Comparison of ENCODE assay signal across 27 cellular contexts in genomic region chrX:17359500-17359899, GRCh38. TPM values are rescaled to one million over a fixed set of nuclear protein-coding genes. Genes with fewer than 3 reads are reported as not detected.
A peak's percentile ranks its signal among the peaks of the same experiment; 100 is the strongest.
DNase-seq lines count a peak whose midpoint lies in the region; ATAC-seq, FAIRE-seq and TF ChIP-seq lines count a peak whose summit lies in the region.
"Had no signal": no experiment of that assay in that cellular context is flagged by ENCODE, and none has a peak within 500 bp of the region (broad histone marks: within the 10 kb centered on the region; RNA-seq: fewer than 3 reads in every experiment).

No MANE protein-coding gene starts in this region.

- FAIRE-seq in keratinocyte (lab: Jason Lieb, UNC) = peak; percentile 55
- FAIRE-seq: endothelial cell of umbilical vein had no signal

- H3K4me3 ChIP-seq in keratinocyte (ENCODE audit: control insufficient read depth in 2 of 3, extremely low read depth in 1 of 3, insufficient read depth in 2 of 3, low read depth in 1 of 3, low read length in 3 of 3) (no peak overlapping the region), neural progenitor cell (no peak overlapping the region)
- H3K4me3 ChIP-seq: cardiac muscle cell, ovary, thyroid gland had no signal

- H2AFZ ChIP-seq in keratinocyte (ENCODE audit: control insufficient read depth, low read length) (no peak overlapping the region), neural progenitor cell (replicated peaks) (no peak overlapping the region)

- H3K27me3 ChIP-seq in keratinocyte (ENCODE audit: control insufficient read depth, extremely low read depth, insufficient read depth, low read length) (no peaks in the 10 kb centered on the region), neural progenitor cell (no peaks in the 10 kb centered on the region)
- H3K27me3 ChIP-seq: cardiac muscle cell, ovary, thyroid gland had no signal

- intact Hi-C loops in activated CD4-positive, alpha-beta T cell treated with anti-CD3 and anti-CD28 coated beads for 36 hours (cut with DNase I, micrococcal nuclease) = no loop called here

- H3K27ac Mint-ChIP-seq in brain = peak overlapping the region in 3 of 5 experiments; percentile 30 to 68 (median 65)
- H3K27ac Mint-ChIP-seq in neural progenitor cell = no peak overlapping the region
- H3K27ac Mint-ChIP-seq in activated CD4-positive, alpha-beta T cell treated with anti-CD3 and anti-CD28 coated beads for 36 hours = no peak overlapping the region
- H3K27ac Mint-ChIP-seq: activated CD4-positive, alpha-beta T cell treated with anti-CD3 and anti-CD28 coated beads, Interleukin-2, amount 10 ng/mL, durations not matched to agents 24 days and 14 days; activated naive CD8-positive, alpha-beta T cell treated with anti-CD3 and anti-CD28 coated beads, Interleukin-2, amount 50 U/mL, for 24 hours; CD4-positive, alpha-beta T cell; dendritic cell treated with granulocyte-macrophage colony-stimulating factor and Interleukin-4, amounts not matched to agents 40 ng/mL and 50 ng/mL, for 4 days; H9; naive thymus-derived CD4-positive, alpha-beta T cell; stimulated activated effector memory CD8-positive, alpha-beta T cell treated with anti-CD3 and anti-CD28 coated beads, Interleukin-12 subunit alpha, Interleukin-12 subunit beta, amount 100 ng/mL, for 72 hours had no signal

- no peaks in the 10 kb centered on the region for H3K9me1 ChIP-seq in keratinocyte (ENCODE audit: control insufficient read depth, extremely low read depth, insufficient read depth, low read length)

- CTCF ChIA-PET in activated CD4-positive, alpha-beta T cell treated with anti-CD3 and anti-CD28 coated beads for 36 hours (lab: Charles Lee) = interaction anchor here (0.7 kb wide), 1 partner anchor 292 kb away, joined by 3 read pairs; no protein-coding TSS in a partner anchor

- peaks cover 0 to 3% (median 0%) of the 10 kb centered on the region in 5 experiments for H3K9me3 Mint-ChIP-seq in brain
- H3K9me3 Mint-ChIP-seq in neural progenitor cell = no peaks in the 10 kb centered on the region
- H3K9me3 Mint-ChIP-seq in activated CD4-positive, alpha-beta T cell treated with anti-CD3 and anti-CD28 coated beads for 36 hours (ENCODE audit: low read depth) = no peaks in the 10 kb centered on the region
- H3K9me3 Mint-ChIP-seq: activated CD4-positive, alpha-beta T cell treated with anti-CD3 and anti-CD28 coated beads, Interleukin-2, amount 10 ng/mL, durations not matched to agents 24 days and 14 days; activated naive CD8-positive, alpha-beta T cell treated with anti-CD3 and anti-CD28 coated beads, Interleukin-2, amount 50 U/mL, for 24 hours; CD4-positive, alpha-beta T cell; dendritic cell treated with granulocyte-macrophage colony-stimulating factor and Interleukin-4, amounts not matched to agents 40 ng/mL and 50 ng/mL, for 4 days; stimulated activated effector memory CD8-positive, alpha-beta T cell treated with anti-CD3 and anti-CD28 coated beads, Interleukin-12 subunit alpha, Interleukin-12 subunit beta, amount 100 ng/mL, for 72 hours had no signal

- TF ChIP-seq CTCF in brain (conservative IDR thresholded peaks at IDR 0.05) = no peak
- no peak for TF ChIP-seq CTCF in keratinocyte (optimal IDR thresholded peaks at IDR 0.05 in 1 of 3, IDR thresholded peaks at IDR 0.05 in 1 of 3, conservative IDR thresholded peaks at IDR 0.05 in 1 of 3; ENCODE audit: extremely low read depth in 1 of 3, insufficient read depth in 2 of 3, low read length in 3 of 3)
- TF ChIP-seq CTCF in neural progenitor cell (IDR thresholded peaks at IDR 0.05) = no peak

- H3K36me3 Mint-ChIP-seq in brain (no peaks in the 10 kb centered on the region), neural progenitor cell (no peaks in the 10 kb centered on the region)
- H3K36me3 Mint-ChIP-seq in activated CD4-positive, alpha-beta T cell treated with anti-CD3 and anti-CD28 coated beads for 36 hours (ENCODE audit: low read depth) = no peaks in the 10 kb centered on the region
- H3K36me3 Mint-ChIP-seq: naive thymus-derived CD4-positive, alpha-beta T cell; stimulated activated effector memory CD8-positive, alpha-beta T cell treated with anti-CD3 and anti-CD28 coated beads, Interleukin-12 subunit alpha, Interleukin-12 subunit beta, amount 100 ng/mL, for 72 hours had no signal

- H3K79me2 ChIP-seq in keratinocyte (ENCODE audit: control insufficient read depth, insufficient read depth, low read length) (no peaks in the 10 kb centered on the region), neural progenitor cell (ENCODE audit: low read depth) (no peaks in the 10 kb centered on the region)

- H4K20me1 ChIP-seq in keratinocyte (ENCODE audit: control insufficient read depth, extremely low read depth, insufficient read depth, low read length) = no peaks in the 10 kb centered on the region
- no peaks in the 10 kb centered on the region for H4K20me1 ChIP-seq in neural progenitor cell (ENCODE audit: low read depth)

- H3K4me2 ChIP-seq in keratinocyte (ENCODE audit: control insufficient read depth, extremely low read depth, insufficient read depth, low read depth, low read length) (no peak overlapping the region), neural progenitor cell (no peak overlapping the region)

- peaks cover 17% of the 10 kb centered on the region for H3K4me1 Mint-ChIP-seq in brain
- H3K4me1 Mint-ChIP-seq in neural progenitor cell = peaks cover 3% of the 10 kb centered on the region
- H3K4me1 Mint-ChIP-seq in activated CD4-positive, alpha-beta T cell treated with anti-CD3 and anti-CD28 coated beads for 36 hours = peaks cover 5% of the 10 kb centered on the region
- H3K4me1 Mint-ChIP-seq: activated CD4-positive, alpha-beta T cell treated with anti-CD3 and anti-CD28 coated beads, Interleukin-2, amount 10 ng/mL, durations not matched to agents 24 days and 14 days; naive thymus-derived CD4-positive, alpha-beta T cell; stimulated activated effector memory CD8-positive, alpha-beta T cell treated with anti-CD3 and anti-CD28 coated beads, Interleukin-12 subunit alpha, Interleukin-12 subunit beta, amount 100 ng/mL, for 72 hours had no signal

- H3F3A ChIP-seq in neural progenitor cell (ENCODE audit: low read depth) = no peaks in the 10 kb centered on the region

- H3K4me1 ChIP-seq in keratinocyte (ENCODE audit: control insufficient read depth, extremely low read depth, insufficient read depth, low read length) (peaks cover 12% of the 10 kb centered on the region), neural progenitor cell (no peaks in the 10 kb centered on the region)
- H3K4me1 ChIP-seq: thyroid gland had no signal

- H3K27me3 Mint-ChIP-seq in brain (peaks cover 3% of the 10 kb centered on the region), neural progenitor cell (ENCODE audit: insufficient read depth, low read depth) (peaks cover 2% of the 10 kb centered on the region)
- peaks cover 7% of the 10 kb centered on the region for H3K27me3 Mint-ChIP-seq in activated CD4-positive, alpha-beta T cell treated with anti-CD3 and anti-CD28 coated beads for 36 hours
- H3K27me3 Mint-ChIP-seq: activated CD4-positive, alpha-beta T cell treated with anti-CD3 and anti-CD28 coated beads, Interleukin-2, amount 10 ng/mL, durations not matched to agents 24 days and 14 days; CD4-positive, alpha-beta T cell had no signal

- H3K27ac ChIP-seq in keratinocyte (ENCODE audit: control insufficient read depth, insufficient read depth, low read length) (no peak overlapping the region), neural progenitor cell (no peak overlapping the region)
- H3K27ac ChIP-seq: cardiac muscle cell, ovary, thyroid gland had no signal

- H3K9ac ChIP-seq in keratinocyte (ENCODE audit: control insufficient read depth, extremely low read depth, insufficient read depth, low read length) = no peak overlapping the region
- no peak overlapping the region for H3K9ac ChIP-seq in neural progenitor cell

- H3K4me3 Mint-ChIP-seq in brain = peak overlapping the region in 1 of 5 experiments; percentile 42
- H3K4me3 Mint-ChIP-seq in neural progenitor cell = no peak overlapping the region
- no peak overlapping the region for H3K4me3 Mint-ChIP-seq in activated CD4-positive, alpha-beta T cell treated with anti-CD3 and anti-CD28 coated beads for 36 hours
- H3K4me3 Mint-ChIP-seq: activated CD4-positive, alpha-beta T cell treated with anti-CD3 and anti-CD28 coated beads, Interleukin-2, amount 10 ng/mL, durations not matched to agents 24 days and 14 days; activated naive CD8-positive, alpha-beta T cell treated with anti-CD3 and anti-CD28 coated beads, Interleukin-2, amount 50 U/mL, for 24 hours; CD4-positive, alpha-beta T cell; dendritic cell treated with granulocyte-macrophage colony-stimulating factor and Interleukin-4, amounts not matched to agents 40 ng/mL and 50 ng/mL, for 4 days; H9; naive thymus-derived CD4-positive, alpha-beta T cell; stimulated activated effector memory CD8-positive, alpha-beta T cell treated with anti-CD3 and anti-CD28 coated beads, Interleukin-12 subunit alpha, Interleukin-12 subunit beta, amount 100 ng/mL, for 72 hours had no signal

- POLR2A ChIA-PET in activated CD4-positive, alpha-beta T cell treated with anti-CD3 and anti-CD28 coated beads for 36 hours (lab: Charles Lee) = no interaction called here

- DNase-seq in AG20443 (ENCODE audit: low spot score) (peak; percentile 23), M059J (ENCODE audit: low read depth) (peak; percentile 58), keratinocyte (ENCODE audit: low read depth, low spot score) (no peak), neural progenitor cell (ENCODE audit: low spot score) (no peak), hypothalamus (lab: John Stamatoyannopoulos, UW) (no peak), CD1c-positive myeloid dendritic cell (ENCODE audit: extremely low spot score) (no peak)
- DNase-seq in activated CD4-positive, alpha-beta T cell treated with anti-CD3 and anti-CD28 coated beads for 36 hours = no peak
- DNase-seq: activated CD4-positive, alpha-beta T cell treated with anti-CD3 and anti-CD28 coated beads, Interleukin-2, amount 10 ng/mL, durations not matched to agents 24 days and 14 days; activated CD8-positive, alpha-beta memory T cell treated with anti-CD3 and anti-CD28 coated beads, Interleukin-2, amount 50 U/mL, for 4 hours; activated naive CD8-positive, alpha-beta T cell treated with anti-CD3 and anti-CD28 coated beads, Interleukin-2, amount 50 U/mL, for 24 hours; CD4-positive, alpha-beta T cell; DMS53; H9; left cardiac atrium; mesenchymal stem cell; naive thymus-derived CD4-positive, alpha-beta T cell; NCI-H1417; NCI-H510A; ovary; thyroid gland had no signal

- no peaks in the 10 kb centered on the region for H3K36me3 ChIP-seq in keratinocyte (ENCODE audit: control insufficient read depth in 2 of 2, extremely low read depth in 1 of 2, insufficient read depth in 2 of 2, low read length in 2 of 2)
- H3K36me3 ChIP-seq in neural progenitor cell = no peaks in the 10 kb centered on the region
- H3K36me3 ChIP-seq: cardiac muscle cell, ovary, thyroid gland had no signal

- no peak for ATAC-seq in activated CD4-positive, alpha-beta T cell treated with anti-CD3 and anti-CD28 coated beads for 36 hours
- ATAC-seq: activated naive CD8-positive, alpha-beta T cell treated with anti-CD3 and anti-CD28 coated beads, Interleukin-2, amount 50 U/mL, for 24 hours; left cardiac atrium; naive thymus-derived CD4-positive, alpha-beta T cell; Right ventricle myocardium inferior; sciatic nerve; stimulated activated effector memory CD8-positive, alpha-beta T cell treated with anti-CD3 and anti-CD28 coated beads, Interleukin-12 subunit alpha, Interleukin-12 subunit beta, amount 100 ng/mL, for 72 hours had no signal

- dilution Hi-C loops in keratinocyte (cut with MboI; ENCODE audit: extremely low pct_ligation_motif_present, low sequenced_read_pairs) = no loop called here

- H3K9me3 ChIP-seq in keratinocyte (ENCODE audit: control insufficient read depth, low read depth, low read length) = no peaks in the 10 kb centered on the region
- peaks cover 7% of the 10 kb centered on the region for H3K9me3 ChIP-seq in neural progenitor cell (ENCODE audit: low read depth)
- H3K9me3 ChIP-seq: ovary, thyroid gland had no signal

RNA-seq across cellular contexts. Expression of gene NHS, which starts 15.5 kb away (rescaled TPM):
- total RNA-seq in M059J (2014; rRNA removed; shearing (Covaris generic)) = 5.1 and 7.5 TPM in 2 replicates
- polyA plus RNA-seq in brain (ENCODE audit: insufficient read depth, low read depth, low replicate concordance) = 1.7 TPM
- 3.6 to 5.4 TPM (median 3.7 TPM) in 3 replicates for polyA plus RNA-seq in keratinocyte
- 3.3 TPM for polyA plus RNA-seq in keratinocyte (2011; ENCODE audit: low read depth)
- polyA plus RNA-seq in keratinocyte (2011; cell fraction: cytosol; rRNA removed) = 1.8 and 2.3 TPM in 2 replicates
- 11.5 and 12.4 TPM in 2 replicates for polyA plus RNA-seq in keratinocyte (2011; cell fraction: nucleus; rRNA removed)
- polyA plus RNA-seq in keratinocyte (2012; ENCODE audit: low replicate concordance) = 2.5 and 5.1 TPM in 2 replicates
- polyA minus RNA-seq in keratinocyte = 6.2 to 10.9 TPM (median 7.4 TPM) in 3 replicates
- 2.9 TPM for polyA minus RNA-seq in keratinocyte (2011; cell fraction: cytosol; rRNA and poly(A)+ RNA removed)
- polyA minus RNA-seq in keratinocyte (2011; cell fraction: nucleus; rRNA and poly(A)+ RNA removed) = 7.9 and 14.3 TPM in 2 replicates
- total RNA-seq in neural progenitor cell (ENCODE audit: low replicate concordance) = 3.9 and 12.1 TPM in 2 replicates
- 10 to 100 TPM in 1 of 2 experiments, 1 to 10 TPM in 1; 6.7 to 10.2 TPM for total RNA-seq in activated CD4-positive, alpha-beta T cell treated with anti-CD3 and anti-CD28 coated beads for 36 hours

Comparison
In these comparisons a context has a peak if more than half of its experiments do, and no peak if none do; other contexts are left out.
1. DNase-seq: peak in AG20443 (single experiment) and M059J (single experiment); none in keratinocyte (single experiment), neural progenitor cell (single experiment), hypothalamus (0 of 51), CD1c-positive myeloid dendritic cell (single experiment) and activated CD4-positive, alpha-beta T cell treated with anti-CD3 and anti-CD28 coated beads for 36 hours (single experiment).
2. H3K27ac Mint-ChIP-seq: peak in brain (3 of 5); none in neural progenitor cell (single experiment) and activated CD4-positive, alpha-beta T cell treated with anti-CD3 and anti-CD28 coated beads for 36 hours (single experiment).